ENCODE assay signal across 14 cellular contexts in the genomic region with DNA sequence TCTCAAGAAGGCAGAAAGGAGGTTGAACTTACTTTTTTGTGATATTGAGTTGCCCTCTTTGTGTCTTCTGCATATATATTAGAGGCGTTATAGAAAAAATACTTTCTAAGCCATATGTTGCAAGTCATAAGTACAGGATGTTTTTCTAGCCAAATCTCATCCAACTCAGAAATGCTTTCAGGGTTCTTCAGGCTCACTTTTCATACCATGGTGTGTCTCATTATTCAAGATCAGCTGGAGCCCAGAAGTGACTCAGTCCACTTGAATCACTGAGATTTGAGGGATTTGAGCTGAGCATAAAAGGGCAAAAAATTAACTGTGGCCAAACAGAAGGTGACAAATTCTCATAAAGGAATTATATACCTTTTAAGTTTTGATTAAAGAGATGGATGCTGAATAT.
DNase-seq lines count a peak whose midpoint lies in the region; ATAC-seq and TF ChIP-seq lines count a peak whose summit lies in the region.
"Had no signal": no experiment of that assay in that cellular context is flagged by ENCODE, and none has a peak within 500 bp of the region (broad histone marks: within the 10 kb centered on the region; RNA-seq: fewer than 3 reads in every experiment).

No MANE protein-coding gene starts in this region.

- POLR2A ChIA-PET in HEK293T (lab: Yijun Ruan, JAX): no interaction called here

- in situ Hi-C loops in brain microvascular endothelial cell (cut with HindIII; ENCODE audit: low pct_ligation_motif_present, low sequenced_read_pairs): no loop called here

- CTCF ChIA-PET in HEK293T (lab: Yijun Ruan, JAX): no interaction called here

- H3K27me3 ChIP-seq in ACC112 (ENCODE audit: insufficient read depth, low read length) (no peaks in the 10 kb centered on the region), brain microvascular endothelial cell (replicated peaks) (no peaks in the 10 kb centered on the region)
- H3K27me3 ChIP-seq: BLaER1 treated with 17β-estradiol and CSF1 and Interleukin-3, amounts not matched to agents 10 nM and 100 nM had no signal

- 0 out of 2 replicates have a peak overlapping the region, but pooled peaks have one; percentile 32 for H3K4me3 ChIP-seq in ACC112 (ENCODE audit: low read depth, low read length)
- no peak overlapping the region for H3K4me3 ChIP-seq in brain microvascular endothelial cell (ENCODE audit: low read depth, low read length)
- H3K4me3 ChIP-seq: BLaER1 treated with 17β-estradiol and CSF1 and Interleukin-3, amounts not matched to agents 10 nM and 100 nM; GM23338 had no signal

- DNase-seq in HS-27A (ENCODE audit: low read depth): peak; percentile 93
- peak; percentile 87 for DNase-seq in brain microvascular endothelial cell
- DNase-seq in kidney tubule cell (ENCODE audit: low spot score): peak; percentile 88
- DNase-seq in HEK293T (ENCODE audit: extremely low spot score): no peak
- no peak for DNase-seq in 8988T
- no peak for DNase-seq in NCI-H2171 treated with DMSO at 0.1 percent for 48 hours (lab: John Stamatoyannopoulos, UW)
- DNase-seq: activated CD4-positive, alpha-beta T cell treated with anti-CD3 and anti-CD28 coated beads for 36 hours; activated effector memory CD4-positive, alpha-beta T cell treated with Interleukin-2 at 50 U/mL for 16 hours; natural killer cell; stimulated activated naive CD4-positive, alpha-beta T cell had no signal

- H3K27ac ChIP-seq in ACC112 (ENCODE audit: low read depth, low read length) (peak overlapping the region; percentile 95), brain microvascular endothelial cell (peak overlapping the region; percentile 75)
- H3K27ac ChIP-seq: BLaER1 treated with 17β-estradiol and CSF1 and Interleukin-3, amounts not matched to agents 10 nM and 100 nM had no signal

- no peak for TF ChIP-seq CTCF in brain microvascular endothelial cell (IDR thresholded peaks at IDR 0.05; ENCODE audit: low read depth, low read length, missing control alignments)

- no peak overlapping the region for H2AFZ ChIP-seq in ACC112 (ENCODE audit: low read length, unreplicated experiment)
- H2AFZ ChIP-seq: GM23338 had no signal

- peaks cover 30% of the 10 kb centered on the region for H3K4me1 ChIP-seq in ACC112 (ENCODE audit: control insufficient read depth, insufficient read depth, low read length, unreplicated experiment)
- H3K4me1 ChIP-seq: BLaER1 treated with 17β-estradiol and CSF1 and Interleukin-3, amounts not matched to agents 10 nM and 100 nM had no signal

- H3K36me3 ChIP-seq in ACC112 (ENCODE audit: insufficient read depth, low read length): no peaks in the 10 kb centered on the region
- H3K36me3 ChIP-seq in brain microvascular endothelial cell (replicated peaks): no peaks in the 10 kb centered on the region
- H3K36me3 ChIP-seq: BLaER1 treated with 17β-estradiol and CSF1 and Interleukin-3, amounts not matched to agents 10 nM and 100 nM had no signal

- ATAC-seq in GM21619 (IDR thresholded peaks at IDR 0.05; ENCODE audit: unreplicated experiment): no peak
- ATAC-seq: activated CD4-positive, alpha-beta T cell treated with anti-CD3 and anti-CD28 coated beads for 36 hours; GM23338; natural killer cell had no signal

- H3K79me2 ChIP-seq in ACC112 (ENCODE audit: control insufficient read depth, insufficient read depth, low read length, unreplicated experiment): no peaks in the 10 kb centered on the region

TF ChIP-seq in HEK293T, 16 proteins besides CTCF, POLR2A, EP300 and RAD21:
- TF ChIP-seq TARDBP (IDR thresholded peaks at IDR 0.05) (no peak), BHLHE40 (IDR thresholded peaks at IDR 0.05; ENCODE audit: borderline replicate concordance) (no peak), SUZ12 (IDR thresholded peaks at IDR 0.05) (no peak), FOXM1 (IDR thresholded peaks at IDR 0.05; ENCODE audit: borderline replicate concordance) (no peak), ELF4 (IDR thresholded peaks at IDR 0.05) (no peak), ZNF384 (IDR thresholded peaks at IDR 0.05) (no peak), FOXA1 (IDR thresholded peaks at IDR 0.05) (no peak), CTBP1 (IDR thresholded peaks at IDR 0.05; ENCODE audit: borderline replicate concordance) (no peak), L3MBTL2 (conservative IDR thresholded peaks at IDR 0.05) (no peak), NFRKB (IDR thresholded peaks at IDR 0.05) (no peak), HDGF (IDR thresholded peaks at IDR 0.05; ENCODE audit: borderline replicate concordance) (no peak), ARNT (IDR thresholded peaks at IDR 0.05) (no peak), SP1 (IDR thresholded peaks at IDR 0.05) (no peak)
- TF ChIP-seq, protein P1, sequence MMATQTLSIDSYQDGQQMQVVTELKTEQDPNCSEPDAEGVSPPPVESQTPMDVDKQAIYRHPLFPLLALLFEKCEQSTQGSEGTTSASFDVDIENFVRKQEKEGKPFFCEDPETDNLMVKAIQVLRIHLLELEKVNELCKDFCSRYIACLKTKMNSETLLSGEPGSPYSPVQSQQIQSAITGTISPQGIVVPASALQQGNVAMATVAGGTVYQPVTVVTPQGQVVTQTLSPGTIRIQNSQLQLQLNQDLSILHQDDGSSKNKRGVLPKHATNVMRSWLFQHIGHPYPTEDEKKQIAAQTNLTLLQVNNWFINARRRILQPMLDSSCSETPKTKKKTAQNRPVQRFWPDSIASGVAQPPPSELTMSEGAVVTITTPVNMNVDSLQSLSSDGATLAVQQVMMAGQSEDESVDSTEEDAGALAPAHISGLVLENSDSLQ (IDR thresholded peaks at IDR 0.05): no peak
TF ChIP-seq in HEK293T: peak in this region for 0.

Comparison
In these comparisons a context has a peak if more than half of its experiments do, and no peak if none do; other contexts are left out.
1. DNase-seq: peak in HS-27A (single experiment), brain microvascular endothelial cell (single experiment) and kidney tubule cell (single experiment); none in HEK293T (single experiment), 8988T (single experiment) and NCI-H2171 treated with DMSO at 0.1 percent for 48 hours (single experiment).